Comparison of ENCODE assay signal across 10 cellular contexts in genomic region chr1:107787299-107787698, GRCh38.
DNase-seq lines count a peak whose midpoint lies in the region; ATAC-seq, FAIRE-seq and TF ChIP-seq lines count a peak whose summit lies in the region.
"Had no signal": no experiment of that assay in that cellular context is flagged by ENCODE, and none has a peak within 500 bp of the region (broad histone marks: within the 10 kb centered on the region; RNA-seq: fewer than 3 reads in every experiment).

No MANE protein-coding gene starts in this region.

- 81 to 88% methylated on average over 2 of the region's 2 CpGs for WGBS in esophagus squamous epithelium, 2 donors
- 86 to 93% (median 87%) methylated on average over 2 of the region's 2 CpGs for WGBS in small intestine, 3 donors

- H3K36me3 Mint-ChIP-seq in effector memory CD8-positive, alpha-beta T cell (ENCODE audit: insufficient read depth): no peaks in the 10 kb centered on the region

- H3K36me3 ChIP-seq in esophagus squamous epithelium: no peaks in the 10 kb centered on the region
- no peaks in the 10 kb centered on the region for H3K36me3 ChIP-seq in small intestine (ENCODE audit: control insufficient read depth in 2 of 2, insufficient read depth in 2 of 2, low read length in 2 of 2)

- peak overlapping the region; percentile 69 to 72 for H3K4me3 Mint-ChIP-seq in effector memory CD8-positive, alpha-beta T cell

- H3K4me1 ChIP-seq in esophagus squamous epithelium: peaks cover 0 to 23% (median 0%) of the 10 kb centered on the region in 3 donors
- H3K4me1 ChIP-seq in small intestine (ENCODE audit: control insufficient read depth in 2 of 2, insufficient read depth in 1 of 2, low read depth in 1 of 2, low read length in 1 of 2): no peaks in the 10 kb centered on the region

- peaks cover 50 to 69% of the 10 kb centered on the region in 2 donors for H3K4me1 Mint-ChIP-seq in effector memory CD8-positive, alpha-beta T cell (ENCODE audit: low read depth in 2 of 2)

- H3K9me3 ChIP-seq in esophagus squamous epithelium (no peaks in the 10 kb centered on the region), small intestine (ENCODE audit: control insufficient read depth, low read depth) (no peaks in the 10 kb centered on the region)

- H3K27ac Mint-ChIP-seq in effector memory CD8-positive, alpha-beta T cell: peak overlapping the region; percentile 92 to 98

- no peaks in the 10 kb centered on the region for H3K27me3 Mint-ChIP-seq in effector memory CD8-positive, alpha-beta T cell

- no peak for ATAC-seq in effector memory CD8-positive, alpha-beta T cell (replicated peaks)
- ATAC-seq: left cardiac atrium had no signal

- H3K4me3 ChIP-seq in esophagus squamous epithelium (no peak overlapping the region), small intestine (ENCODE audit: low read depth in 1 of 2, low read length in 2 of 2) (no peak overlapping the region)
- H3K4me3 ChIP-seq: SK-N-MC had no signal

- intact Hi-C loops in esophagus squamous epithelium (cut with DNase I): no loop called here

- no peak for FAIRE-seq in small intestine (lab: Jason Lieb, UNC)

- DNase-seq in stimulated activated CD4-positive, alpha-beta T cell treated with anti-CD3 and anti-CD28 coated beads, Interleukin-2, amount 100 ng/mL, for 24 hours: peak; percentile 11 to 22
- DNase-seq in stimulated activated CD4-positive, alpha-beta T cell treated with anti-CD3 and anti-CD28 coated beads, Interleukin-4, amount 100 ng/mL, for 1 hour: no peak
- DNase-seq in NCI-H748 (lab: John Stamatoyannopoulos, UW; ENCODE audit: unreplicated experiment) (peak; percentile 64), esophagus squamous epithelium (lab: John Stamatoyannopoulos, UW) (no peak), small intestine (no peak), Ammon's horn (ENCODE audit: low spot score) (no peak), NCI-H1930 (lab: John Stamatoyannopoulos, UW) (no peak)
- peak in 1 of 3 experiments; percentile 30 for DNase-seq in effector memory CD8-positive, alpha-beta T cell
- DNase-seq: left cardiac atrium had no signal

- TF ChIP-seq CTCF in esophagus squamous epithelium (IDR thresholded peaks at IDR 0.05): peak in 1 of 6 experiments; percentile 15

- H3K27ac ChIP-seq in esophagus squamous epithelium (peak overlapping the region in 1 of 4 donors; percentile 1), small intestine (ENCODE audit: low read depth in 1 of 2, low read length in 1 of 2) (no peak overlapping the region)
- H3K27ac ChIP-seq: SK-N-MC had no signal

- H3K27me3 ChIP-seq in esophagus squamous epithelium: no peaks in the 10 kb centered on the region
- no peaks in the 10 kb centered on the region for H3K27me3 ChIP-seq in small intestine (ENCODE audit: control insufficient read depth in 2 of 2, insufficient read depth in 2 of 2, low read length in 2 of 2)

- TF ChIP-seq POLR2A in esophagus squamous epithelium (IDR thresholded peaks at IDR 0.05): no peak

- no peaks in the 10 kb centered on the region for H3K9me3 Mint-ChIP-seq in effector memory CD8-positive, alpha-beta T cell

Comparison
In these comparisons a context has a peak if more than half of its experiments do, and no peak if none do; other contexts are left out.
1. DNase-seq: peak in stimulated activated CD4-positive, alpha-beta T cell treated with anti-CD3 and anti-CD28 coated beads, Interleukin-2, amount 100 ng/mL, for 24 hours (2 of 2) and NCI-H748 (single experiment); none in stimulated activated CD4-positive, alpha-beta T cell treated with anti-CD3 and anti-CD28 coated beads, Interleukin-4, amount 100 ng/mL, for 1 hour (single experiment), esophagus squamous epithelium (single experiment), small intestine (single experiment), Ammon's horn (single experiment) and NCI-H1930 (0 of 2).